In genomic region chr5:26031481-26031880, GRCh38 we compare ENCODE assay signal across 20 cellular contexts.
DNase-seq lines count a peak whose midpoint lies in the region; ATAC-seq and TF ChIP-seq lines count a peak whose summit lies in the region.
"Had no signal": no experiment of that assay in that cellular context is flagged by ENCODE, and none has a peak within 500 bp of the region (broad histone marks: within the 10 kb centered on the region; RNA-seq: fewer than 3 reads in every experiment).

No MANE protein-coding gene starts in this region.

- no peak overlapping the region for H3K4me2 ChIP-seq in SU-DHL-6 (ENCODE audit: low read depth, low read length, poor library complexity, severe bottlenecking)
- H3K4me2 ChIP-seq in mesendoderm (ENCODE audit: low read length): no peak overlapping the region
- no peak overlapping the region for H3K4me2 ChIP-seq in smooth muscle cell
- H3K4me2 ChIP-seq: A549 had no signal

- POLR2A ChIA-PET in A673 (lab: Charles Lee; ENCODE audit: low non-redundant PET): no interaction called here

- no peaks in the 10 kb centered on the region for H3K9me3 ChIP-seq in SU-DHL-6 (ENCODE audit: insufficient read depth, low read length)
- no peaks in the 10 kb centered on the region for H3K9me3 ChIP-seq in smooth muscle cell (replicated peaks; ENCODE audit: low read depth)
- no peaks in the 10 kb centered on the region for H3K9me3 ChIP-seq in A673 (ENCODE audit: low read depth, low read length, poor library complexity, severe bottlenecking)
- H3K9me3 ChIP-seq: A549 had no signal

- H4K8ac ChIP-seq in mesendoderm (ENCODE audit: low read depth, low read length): no peak overlapping the region

- H3K36me3 Mint-ChIP-seq in activated naive CD8-positive, alpha-beta T cell treated with anti-CD3 and anti-CD28 coated beads, Interleukin-2, amount 50 U/mL, for 24 hours (ENCODE audit: low read depth): no peaks in the 10 kb centered on the region
- no peaks in the 10 kb centered on the region for H3K36me3 Mint-ChIP-seq in activated naive CD8-positive, alpha-beta T cell treated with anti-CD3 and anti-CD28 coated beads for 36 hours
- H3K36me3 Mint-ChIP-seq: CD4-positive, alpha-beta memory T cell had no signal

- no peaks in the 10 kb centered on the region for H3K9me2 ChIP-seq in SU-DHL-6 (replicated peaks; ENCODE audit: insufficient read depth, low read length)

- DNase-seq in activated naive CD8-positive, alpha-beta T cell treated with anti-CD3 and anti-CD28 coated beads, Interleukin-2, amount 50 U/mL, for 24 hours: no peak
- DNase-seq in activated naive CD8-positive, alpha-beta T cell treated with anti-CD3 and anti-CD28 coated beads for 36 hours: no peak
- DNase-seq in mesendoderm (peak; percentile 29), smooth muscle cell (lab: John Stamatoyannopoulos, UW; ENCODE audit: unreplicated experiment) (no peak), HPDE6-E6E7 (ENCODE audit: extremely low spot score) (no peak), A673 (ENCODE audit: low spot score) (no peak)
- DNase-seq in stimulated activated CD4-positive, alpha-beta T cell treated with anti-CD3 and anti-CD28 coated beads, Interleukin-15, amount 100 ng/mL, for 24 hours: no peak
- DNase-seq: 8988T; C1 segment of cervical spinal cord; Calu3; CD4-positive, alpha-beta memory T cell; COR-L47; DND-41; GDM1; GM23248; H9 had no signal

- no peak overlapping the region for H2BK120ac ChIP-seq in mesendoderm (ENCODE audit: low read depth, low read length)

- H3K4me1 ChIP-seq in mesendoderm (ENCODE audit: control insufficient read depth, low read depth, low read length) (no peaks in the 10 kb centered on the region), smooth muscle cell (ENCODE audit: low read depth) (no peaks in the 10 kb centered on the region), A673 (ENCODE audit: insufficient read depth, low read length, poor library complexity, severe bottlenecking) (no peaks in the 10 kb centered on the region)
- H3K4me1 ChIP-seq: A549 had no signal

- H3K4me3 ChIP-seq in SU-DHL-6 (ENCODE audit: insufficient read depth, low read length, poor library complexity, severe bottlenecking): no peak overlapping the region
- H3K4me3 ChIP-seq in mesendoderm (ENCODE audit: low read length): no peak overlapping the region
- no peak overlapping the region for H3K4me3 ChIP-seq in smooth muscle cell
- H3K4me3 ChIP-seq in A673 (ENCODE audit: low read depth, low read length, poor library complexity, severe bottlenecking): no peak overlapping the region
- H3K4me3 ChIP-seq: A549, GM12878, GM23248 had no signal

- no peaks in the 10 kb centered on the region for H3K79me2 ChIP-seq in SU-DHL-6 (ENCODE audit: insufficient read depth, low read length)
- H3K79me2 ChIP-seq in mesendoderm (ENCODE audit: control insufficient read depth, insufficient read depth, low read length): no peaks in the 10 kb centered on the region
- H3K79me2 ChIP-seq in smooth muscle cell (ENCODE audit: low read depth): no peaks in the 10 kb centered on the region

- H3K36me3 ChIP-seq in SU-DHL-6 (ENCODE audit: low read length) (no peaks in the 10 kb centered on the region), mesendoderm (ENCODE audit: control insufficient read depth, insufficient read depth, low read length) (no peaks in the 10 kb centered on the region), smooth muscle cell (ENCODE audit: low read depth) (no peaks in the 10 kb centered on the region), A673 (ENCODE audit: insufficient read depth, low read length, poor library complexity, severe bottlenecking) (no peaks in the 10 kb centered on the region)

- no peak overlapping the region for H4K5ac ChIP-seq in mesendoderm (ENCODE audit: low read length)

- H3K27me3 Mint-ChIP-seq in activated naive CD8-positive, alpha-beta T cell treated with anti-CD3 and anti-CD28 coated beads, Interleukin-2, amount 50 U/mL, for 24 hours: no peaks in the 10 kb centered on the region
- no peaks in the 10 kb centered on the region for H3K27me3 Mint-ChIP-seq in activated naive CD8-positive, alpha-beta T cell treated with anti-CD3 and anti-CD28 coated beads for 36 hours
- H3K27me3 Mint-ChIP-seq: CD4-positive, alpha-beta memory T cell had no signal

- no peak overlapping the region for H3K27ac Mint-ChIP-seq in activated naive CD8-positive, alpha-beta T cell treated with anti-CD3 and anti-CD28 coated beads, Interleukin-2, amount 50 U/mL, for 24 hours
- no peak overlapping the region for H3K27ac Mint-ChIP-seq in activated naive CD8-positive, alpha-beta T cell treated with anti-CD3 and anti-CD28 coated beads for 36 hours
- H3K27ac Mint-ChIP-seq: CD4-positive, alpha-beta memory T cell; H9 had no signal

- H3F3A ChIP-seq in SU-DHL-6 (ENCODE audit: insufficient read depth) (no peaks in the 10 kb centered on the region), smooth muscle cell (ENCODE audit: low read depth) (no peaks in the 10 kb centered on the region)

- intact Hi-C loops in A673 (cut with micrococcal nuclease; ENCODE audit: unreplicated experiment): no loop called here

- H4K20me1 ChIP-seq in SU-DHL-6 (ENCODE audit: low read depth, low read length) (no peaks in the 10 kb centered on the region), smooth muscle cell (ENCODE audit: low read depth) (no peaks in the 10 kb centered on the region)

- CTCF ChIA-PET in A673 (lab: Charles Lee): no interaction called here

- no peak overlapping the region for H3K23ac ChIP-seq in mesendoderm (ENCODE audit: low read length)

- no CpG with 5 or more reads among the region's 3 CpGs for WGBS in mesendoderm (ENCODE audit: extremely low coverage, insufficient coverage, low lambda C conversion rate)
- 70% methylated on average over 3 of the region's 3 CpGs for WGBS in smooth muscle cell (ENCODE audit: low lambda C conversion rate)

- TF ChIP-seq CTCF in SU-DHL-6 (IDR thresholded peaks at IDR 0.05; ENCODE audit: insufficient read depth, low read length, poor library complexity, severe bottlenecking): no peak
- TF ChIP-seq CTCF in smooth muscle cell (IDR thresholded peaks at IDR 0.05; ENCODE audit: borderline replicate concordance, insufficient read depth, poor library complexity, severe bottlenecking): no peak
- TF ChIP-seq CTCF in A673 (conservative IDR thresholded peaks at IDR 0.05; ENCODE audit: low read depth, low read length): no peak

- H3K9me3 Mint-ChIP-seq in activated naive CD8-positive, alpha-beta T cell treated with anti-CD3 and anti-CD28 coated beads, Interleukin-2, amount 50 U/mL, for 24 hours: peaks cover 9% of the 10 kb centered on the region
- peaks cover 4% of the 10 kb centered on the region for H3K9me3 Mint-ChIP-seq in activated naive CD8-positive, alpha-beta T cell treated with anti-CD3 and anti-CD28 coated beads for 36 hours
- H3K9me3 Mint-ChIP-seq: H9 had no signal

- no peak overlapping the region for H2BK15ac ChIP-seq in mesendoderm (replicated peaks; ENCODE audit: low read depth)

- no peaks in the 10 kb centered on the region for H3K79me1 ChIP-seq in mesendoderm (ENCODE audit: low read length)

- no TSS peak for BruUV-seq in A673 (replicated peaks; lab: Mats Ljungman, UMichigan)

- ATAC-seq in activated naive CD8-positive, alpha-beta T cell treated with anti-CD3 and anti-CD28 coated beads, Interleukin-2, amount 50 U/mL, for 24 hours: peak; percentile 24
- ATAC-seq: A549, GM12878, HCT116 had no signal

- no peak overlapping the region for H2AK5ac ChIP-seq in mesendoderm (ENCODE audit: low read length)

- H3K27ac ChIP-seq in SU-DHL-6 (ENCODE audit: low read depth, low read length) (no peak overlapping the region), mesendoderm (ENCODE audit: low read depth, low read length) (no peak overlapping the region), smooth muscle cell (ENCODE audit: low read depth) (peak overlapping the region; percentile 35), A673 (ENCODE audit: low read depth, low read length, poor library complexity, severe bottlenecking) (no peak overlapping the region)
- H3K27ac ChIP-seq: A549, GM23248 had no signal

- H3K9ac ChIP-seq in SU-DHL-6 (ENCODE audit: low read length): no peak overlapping the region
- no peak overlapping the region for H3K9ac ChIP-seq in mesendoderm (ENCODE audit: low read length)
- H3K9ac ChIP-seq in smooth muscle cell (ENCODE audit: low read depth): no peak overlapping the region
- H3K9ac ChIP-seq: GM23248 had no signal

- no peaks in the 10 kb centered on the region for H3K4me1 Mint-ChIP-seq in activated naive CD8-positive, alpha-beta T cell treated with anti-CD3 and anti-CD28 coated beads, Interleukin-2, amount 50 U/mL, for 24 hours
- no peaks in the 10 kb centered on the region for H3K4me1 Mint-ChIP-seq in activated naive CD8-positive, alpha-beta T cell treated with anti-CD3 and anti-CD28 coated beads for 36 hours
- H3K4me1 Mint-ChIP-seq: CD4-positive, alpha-beta memory T cell; H9 had no signal

- no peak overlapping the region for H3K56ac ChIP-seq in mesendoderm (ENCODE audit: low read length)

- H3K18ac ChIP-seq in mesendoderm (ENCODE audit: low read length): no peak overlapping the region

- H3K4me3 Mint-ChIP-seq in activated naive CD8-positive, alpha-beta T cell treated with anti-CD3 and anti-CD28 coated beads, Interleukin-2, amount 50 U/mL, for 24 hours: no peak overlapping the region
- H3K4me3 Mint-ChIP-seq in activated naive CD8-positive, alpha-beta T cell treated with anti-CD3 and anti-CD28 coated beads for 36 hours: no peak overlapping the region
- H3K4me3 Mint-ChIP-seq: CD4-positive, alpha-beta memory T cell; H9 had no signal

- no peak overlapping the region for H3K4ac ChIP-seq in mesendoderm (ENCODE audit: low read depth, low read length)

- H2BK5ac ChIP-seq in mesendoderm (ENCODE audit: low read length): no peak overlapping the region

- no peaks in the 10 kb centered on the region for H3K27me3 ChIP-seq in SU-DHL-6 (ENCODE audit: low read length)
- no peaks in the 10 kb centered on the region for H3K27me3 ChIP-seq in mesendoderm (ENCODE audit: insufficient read depth, low read length, poor library complexity)
- H3K27me3 ChIP-seq in smooth muscle cell (ENCODE audit: low read depth): no peaks in the 10 kb centered on the region
- H3K27me3 ChIP-seq in A673 (replicated peaks; ENCODE audit: insufficient read depth, low read depth, low read length, poor library complexity): no peaks in the 10 kb centered on the region

- H2AFZ ChIP-seq in SU-DHL-6 (ENCODE audit: low read depth, low read length, severe bottlenecking) (peak overlapping the region; percentile 32), smooth muscle cell (ENCODE audit: low read depth) (no peak overlapping the region)
- H2AFZ ChIP-seq: GM23248 had no signal
